Comparison of ENCODE assay signal across 1 cellular context in genomic region chr22:35445933-35446332, GRCh38.
TF ChIP-seq lines count a peak whose summit lies in the region.

No MANE protein-coding gene starts in this region.

TF ChIP-seq in SK-N-SH treated with all-trans-retinoic acid at 6 μM for 48 hours, 23 proteins besides CTCF, POLR2A, EP300 and RAD21 (continued from another document):
- TF ChIP-seq BACH2 (CRISPR knock-in tag; IDR thresholded peaks at IDR 0.05; ENCODE audit: borderline replicate concordance) (no peak), CSRNP3 (CRISPR knock-in tag; IDR thresholded peaks at IDR 0.05) (no peak), ARNTL (CRISPR knock-in tag; IDR thresholded peaks at IDR 0.05; ENCODE audit: borderline replicate concordance, low read depth) (no peak), ZNF8 (CRISPR knock-in tag; IDR thresholded peaks at IDR 0.05) (no peak)
